ENCODE assay signal across 8 cellular contexts in genomic region chr22:43014876-43015676, GRCh38. TPM values are rescaled to one million over a fixed set of nuclear protein-coding genes. Genes with fewer than 3 reads are reported as not detected.
DNase-seq lines count a peak whose midpoint lies in the region; ATAC-seq and TF ChIP-seq lines count a peak whose summit lies in the region.

Gene PACSIN2, minus strand, starts transcription at chr22:43015149. Its CDS starts 103,069 bp downstream, at chr22:42912080.

- peaks cover 2 to 4% of the 10 kb centered on the region in 2 donors for H3K36me3 Mint-ChIP-seq in CD14-positive monocyte
- H3K36me3 Mint-ChIP-seq in activated CD4-positive, alpha-beta T cell treated with anti-CD3 and anti-CD28 coated beads, Interleukin-2, amount 10 ng/mL, durations not matched to agents 7 days and 5 days (ENCODE audit: low read depth), result no peaks in the 10 kb centered on the region

- H3K4me3 Mint-ChIP-seq in CD14-positive monocyte, result peak within 1 kb of the TSS; percentile 98 to 99
- H3K4me3 Mint-ChIP-seq in activated CD4-positive, alpha-beta T cell treated with anti-CD3 and anti-CD28 coated beads, Interleukin-2, amount 10 ng/mL, durations not matched to agents 7 days and 5 days, result peak within 1 kb of the TSS; percentile 95

- POLR2A ChIA-PET in activated CD4-positive, alpha-beta T cell treated with anti-CD3 and anti-CD28 coated beads, Interleukin-2, amount 10 ng/mL, durations not matched to agents 7 days and 5 days (lab: Charles Lee), result interaction anchor here (0.5 to 0.6 kb wide), 2 partner anchors 121 to 140 kb away, joined by 3 read pairs; no protein-coding TSS in a partner anchor

- peaks cover 33% of the 10 kb centered on the region for H3K4me1 Mint-ChIP-seq in CD14-positive monocyte
- H3K4me1 Mint-ChIP-seq in activated CD4-positive, alpha-beta T cell treated with anti-CD3 and anti-CD28 coated beads, Interleukin-2, amount 10 ng/mL, durations not matched to agents 7 days and 5 days, result peaks cover 22% of the 10 kb centered on the region

- H3K9me3 Mint-ChIP-seq in CD14-positive monocyte, result no peaks in the 10 kb centered on the region
- H3K9me3 Mint-ChIP-seq in activated CD4-positive, alpha-beta T cell treated with anti-CD3 and anti-CD28 coated beads, Interleukin-2, amount 10 ng/mL, durations not matched to agents 7 days and 5 days, result no peaks in the 10 kb centered on the region

- peak; percentile 99 for DNase-seq in CD14-positive monocyte (ENCODE audit: low spot score)
- peak; percentile 99 for DNase-seq in NCI-H69 (lab: John Stamatoyannopoulos, UW)
- peak; percentile 99 for DNase-seq in activated CD4-positive, alpha-beta T cell treated with anti-CD3 and anti-CD28 coated beads, Interleukin-2, amount 10 ng/mL, durations not matched to agents 7 days and 5 days
- DNase-seq in cortex of kidney (lab: John Stamatoyannopoulos, UW), result peak; percentile 81
- peak; percentile 100 for DNase-seq in left lobe of liver (ENCODE audit: low spot score)
- peak; percentile 99 for DNase-seq in stimulated activated CD4-positive, alpha-beta T cell treated with anti-CD3 and anti-CD28 coated beads, Interleukin-2, amount 100 ng/mL, for 24 hours

- peaks cover 0 to 9% (median 1%) of the 10 kb centered on the region in 3 donors for H3K27me3 Mint-ChIP-seq in CD14-positive monocyte (ENCODE audit: low read depth in 3 of 3)
- H3K27me3 Mint-ChIP-seq in activated CD4-positive, alpha-beta T cell treated with anti-CD3 and anti-CD28 coated beads, Interleukin-2, amount 10 ng/mL, durations not matched to agents 7 days and 5 days, result peaks cover 3% of the 10 kb centered on the region

- no peak for TF ChIP-seq CTCF in CD14-positive monocyte (IDR thresholded peaks at IDR 0.05)

- intact Hi-C loops in CD14-positive monocyte (cut with micrococcal nuclease), result loop anchor here in 1 of 2 donors (5.0 to 10.0 kb wide), 3 partner anchors 38 to 158 kb away; partner anchors contain the start of genes ARFGAP3 and TSPO

- peak within 1 kb of the TSS; percentile 84 to 96 (median 89) for H3K27ac Mint-ChIP-seq in CD14-positive monocyte
- H3K27ac Mint-ChIP-seq in activated CD4-positive, alpha-beta T cell treated with anti-CD3 and anti-CD28 coated beads, Interleukin-2, amount 10 ng/mL, durations not matched to agents 7 days and 5 days, result peak within 1 kb of the TSS; percentile 94

- ATAC-seq in GM19372 (IDR thresholded peaks at IDR 0.05; ENCODE audit: low read depth, unreplicated experiment), result peak; percentile 93
- peak; percentile 96 for ATAC-seq in HG03521 (IDR thresholded peaks at IDR 0.05; ENCODE audit: unreplicated experiment)
- ATAC-seq in left lobe of liver, result peak; percentile 96

- CTCF ChIA-PET in activated CD4-positive, alpha-beta T cell treated with anti-CD3 and anti-CD28 coated beads, Interleukin-2, amount 10 ng/mL, durations not matched to agents 7 days and 5 days (lab: Charles Lee), result interaction anchor here (0.7 to 1.0 kb wide), 3 partner anchors 10 to 1426 kb away, joined by 3 to 4 read pairs (median 3); no protein-coding TSS in a partner anchor

RNA-seq across cellular contexts. Expression of gene PACSIN2, which starts in this region (rescaled TPM):
- polyA plus RNA-seq in CD14-positive monocyte, result 10 to 100 TPM; 31.2 to 40.2 TPM
- 10 to 100 TPM; 32.3 to 35.8 TPM for total RNA-seq in activated CD4-positive, alpha-beta T cell treated with anti-CD3 and anti-CD28 coated beads, Interleukin-2, amount 10 ng/mL, durations not matched to agents 7 days and 5 days
- 23.8 TPM for total RNA-seq in left lobe of liver

Comparison
In these comparisons a context has a peak if more than half of its experiments do, and no peak if none do; other contexts are left out.
1. Peak in every context shown above with its lines: DNase-seq and ATAC-seq.